In the genomic region with DNA sequence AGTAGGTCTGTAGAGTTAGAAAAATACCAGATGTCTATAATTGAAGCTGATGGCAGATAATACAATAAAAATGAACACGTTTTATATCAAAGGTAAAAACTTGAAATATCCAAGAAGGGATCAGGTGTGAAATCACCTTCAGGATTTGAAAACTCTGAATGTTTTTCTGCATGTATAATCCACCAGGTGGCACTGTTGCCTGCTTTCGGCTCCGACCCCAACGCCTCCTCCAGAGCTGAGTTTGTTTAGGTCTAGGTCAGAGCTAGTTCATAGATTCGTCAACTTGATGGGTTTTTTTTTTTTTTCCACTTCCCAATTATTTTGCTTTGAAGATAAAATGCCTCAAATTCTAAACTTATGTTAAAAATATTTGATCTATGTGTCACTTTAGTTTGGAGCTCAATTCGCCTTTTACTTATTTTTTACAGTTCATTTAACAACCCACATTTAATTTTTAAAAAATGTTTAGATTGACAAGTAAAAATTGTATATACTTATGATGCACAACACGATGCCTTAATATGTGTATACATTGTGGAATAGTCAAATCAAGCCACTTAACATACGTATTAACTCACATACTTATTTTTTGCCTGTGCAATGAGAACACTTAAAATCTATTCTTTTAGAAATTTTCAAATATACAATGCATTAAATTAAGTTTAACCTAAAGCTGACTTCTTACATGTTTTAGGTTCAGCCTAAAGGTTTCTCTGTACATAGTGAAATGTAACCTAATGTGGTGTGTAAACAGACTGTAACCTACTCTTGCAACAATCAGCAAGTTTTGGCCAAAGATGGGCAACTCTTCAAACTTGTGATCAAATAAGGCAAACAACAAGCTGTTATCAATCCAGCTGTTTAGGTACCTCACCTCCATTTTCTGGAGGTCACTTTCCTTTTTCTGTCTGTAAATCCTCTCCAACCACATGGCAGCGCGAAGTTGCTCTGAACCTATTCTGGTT, we compare ENCODE assay signal across 8 cellular contexts. TPM values are rescaled to one million over a fixed set of nuclear protein-coding genes. Genes with fewer than 3 reads are reported as not detected.
A peak's percentile ranks its signal among the peaks of the same experiment; 100 is the strongest.
DNase-seq lines count a peak whose midpoint lies in the region; ATAC-seq, FAIRE-seq and TF ChIP-seq lines count a peak whose summit lies in the region.

No MANE protein-coding gene starts in this region.

- FAIRE-seq in D721Med (lab: Jason Lieb, UNC) = peak; percentile 70

- RAD21 ChIA-PET in HCT116 (lab: Charles Lee; ENCODE audit: low non-redundant PET in 1 of 2, low total read pairs in 2 of 2, uncharacterized antibody in 2 of 2, unreplicated experiment in 2 of 2) = interaction anchor here (0.6 to 1.8 kb wide), 5 partner anchors 39 to 320 kb away, joined by 3 to 13 read pairs (median 4); a partner anchor contains a TSS

- H4K20me1 ChIP-seq in HCT116 (ENCODE audit: insufficient read depth) = no peaks in the 10 kb centered on the region

- DNase-seq in D721Med (ENCODE audit: insufficient read length, low spot score) (peak; percentile 38), HCT116 (ENCODE audit: low read depth, low spot score) (peak; percentile 41), NCI-H510A (lab: John Stamatoyannopoulos, UW) (peak; percentile 56), dermis microvascular lymphatic vessel endothelial cell (ENCODE audit: low read depth in 2 of 2) (peak; percentile 11 to 47), lung (ENCODE audit: low spot score) (peak; percentile 68)
- DNase-seq in activated CD4-positive, alpha-beta T cell treated with anti-CD3 and anti-CD28 coated beads, Interleukin-2, amount 50 U/mL, for 4 hours = peak; percentile 43 to 47
- DNase-seq in stimulated activated CD8-positive, alpha-beta memory T cell treated with anti-CD3 and anti-CD28 coated beads, Interleukin-15, amount 100 ng/mL, for 1 hour (ENCODE audit: low read depth) = peak; percentile 17

- H3K4me2 ChIP-seq in HCT116 (ENCODE audit: low read length) = no peak overlapping the region

- ATAC-seq in HCT116 = peak; percentile 78
- no peak for ATAC-seq in lung (ENCODE audit: insufficient read depth, low FRiP score)
- no peak for ATAC-seq in GM19467 (IDR thresholded peaks at IDR 0.05; ENCODE audit: unreplicated experiment)

- intact Hi-C loops in HCT116 (cut with micrococcal nuclease) = loop anchor here (1.0 to 10.0 kb wide), 4 partner anchors 130 to 904 kb away; no protein-coding TSS in a partner anchor

- peak; percentile 88 for TF ChIP-seq RAD21 in HCT116 (IDR thresholded peaks at IDR 0.05; ENCODE audit: low read depth)

- CTCF ChIA-PET in HCT116 (lab: Charles Lee) = interaction anchor here (0.6 to 2.4 kb wide), 33 partner anchors 9 to 958 kb away, joined by 3 to 43 read pairs (median 4); a partner anchor contains a TSS

- H3K36me3 ChIP-seq in HCT116 (ENCODE audit: control insufficient read depth in 1 of 2, insufficient read depth in 2 of 2, low read length in 2 of 2) (no peaks in the 10 kb centered on the region), lung (ENCODE audit: control insufficient read depth in 2 of 2, insufficient read depth in 2 of 2, low read length in 2 of 2) (no peaks in the 10 kb centered on the region)

- H3K9ac ChIP-seq in HCT116 (ENCODE audit: low read length) = no peak overlapping the region

- BruUV-seq in HCT116 (replicated peaks; lab: Mats Ljungman, UMichigan) = no TSS peak

- TF ChIP-seq CTCF in D721Med (IDR thresholded peaks at IDR 0.05; ENCODE audit: insufficient read depth, missing control alignments) (peak; percentile 85), HCT116 (IDR thresholded peaks at IDR 0.05 in 2 of 3, conservative IDR thresholded peaks at IDR 0.05 in 1 of 3; ENCODE audit: borderline replicate concordance in 1 of 3, insufficient read depth in 1 of 3, low read depth in 2 of 3, low read length in 2 of 3) (peak; percentile 52 to 79 (median 79); a peak in 5 of 6 replicates), lung (IDR thresholded peaks at IDR 0.05; ENCODE audit: control extremely low read depth, extremely low read depth) (peak; percentile 69)

- H3K4me1 ChIP-seq in HCT116 (ENCODE audit: control insufficient read depth in 1 of 2, insufficient read depth in 2 of 2, low read length in 2 of 2) (no peaks in the 10 kb centered on the region), lung (ENCODE audit: control insufficient read depth in 2 of 2, insufficient read depth in 2 of 2, low read length in 2 of 2) (no peaks in the 10 kb centered on the region)

- no peak for TF ChIP-seq POLR2A in HCT116 (IDR thresholded peaks at IDR 0.05; ENCODE audit: borderline replicate concordance, extremely low read depth, insufficient read depth, insufficient read length)

- no peaks in the 10 kb centered on the region for H3K9me2 ChIP-seq in HCT116 (ENCODE audit: insufficient read depth)

- POLR2A ChIA-PET in HCT116 (lab: Charles Lee) = interaction anchor here (1.4 kb wide), 1 partner anchor 13 kb away, joined by 3 read pairs; no protein-coding TSS in a partner anchor

- H3K27me3 ChIP-seq in HCT116 (ENCODE audit: insufficient read depth, low read length) (peaks cover 4% of the 10 kb centered on the region), lung (ENCODE audit: control insufficient read depth, insufficient read depth) (no peaks in the 10 kb centered on the region)

- H2AFZ ChIP-seq in HCT116 (ENCODE audit: low read depth, low read length, poor library complexity, severe bottlenecking) = no peak overlapping the region

- no peaks in the 10 kb centered on the region for H3K79me2 ChIP-seq in HCT116 (ENCODE audit: insufficient read depth, low read length)

- no peaks in the 10 kb centered on the region for H3K9me3 ChIP-seq in HCT116 (ENCODE audit: control insufficient read depth in 1 of 2, insufficient read depth in 1 of 2, low read depth in 1 of 2, low read length in 2 of 2)
- H3K9me3 ChIP-seq in lung (ENCODE audit: control insufficient read depth in 2 of 2, insufficient read depth in 1 of 2, low read length in 1 of 2) = peaks cover 0 to 8% of the 10 kb centered on the region in 2 donors

- H3K27ac ChIP-seq in HCT116 (ENCODE audit: low read depth, low read length) (no peak overlapping the region), lung (ENCODE audit: low read depth in 1 of 2, low read length in 1 of 2) (no peak overlapping the region)

- H3K4me3 ChIP-seq in HCT116 (replicated peaks in 1 of 2; ENCODE audit: low read depth in 1 of 2, low read length in 2 of 2) (no peak overlapping the region), lung (no peak overlapping the region)

- 38 to 40% methylated on average over 10 of the region's 10 CpGs for WGBS in lung, 2 donors

TF ChIP-seq in HCT116, 20 proteins besides CTCF, POLR2A, EP300 and RAD21 (continues in another document):
- TF ChIP-seq ZFX (IDR thresholded peaks at IDR 0.05) (no peak), TCF7L2 (IDR thresholded peaks at IDR 0.05; ENCODE audit: borderline replicate concordance, extremely low read depth, insufficient read depth, insufficient read length) (no peak), CEBPB (IDR thresholded peaks at IDR 0.05; ENCODE audit: low read depth) (no peak), SRF (IDR thresholded peaks at IDR 0.05; ENCODE audit: low read depth) (no peak), EZH2 (IDR thresholded peaks at IDR 0.05) (no peak), EZH2phosphoT487 (IDR thresholded peaks at IDR 0.05; ENCODE audit: borderline replicate concordance) (no peak), SIN3A (IDR thresholded peaks at IDR 0.05; ENCODE audit: low read depth) (no peak), SP1 (IDR thresholded peaks at IDR 0.05; ENCODE audit: low read depth) (no peak), ELF1 (IDR thresholded peaks at IDR 0.05; ENCODE audit: borderline replicate concordance, low read depth) (no peak), ZNF274 (IDR thresholded peaks at IDR 0.05; ENCODE audit: low read depth, low read length) (no peak), CBX3 (IDR thresholded peaks at IDR 0.05; ENCODE audit: low read depth) (no peak), EGR1 (IDR thresholded peaks at IDR 0.05; ENCODE audit: low read depth) (no peak), POLR2AphosphoS5 (IDR thresholded peaks at IDR 0.05; ENCODE audit: low read depth, low read length) (no peak)
- TF ChIP-seq, protein P1, sequence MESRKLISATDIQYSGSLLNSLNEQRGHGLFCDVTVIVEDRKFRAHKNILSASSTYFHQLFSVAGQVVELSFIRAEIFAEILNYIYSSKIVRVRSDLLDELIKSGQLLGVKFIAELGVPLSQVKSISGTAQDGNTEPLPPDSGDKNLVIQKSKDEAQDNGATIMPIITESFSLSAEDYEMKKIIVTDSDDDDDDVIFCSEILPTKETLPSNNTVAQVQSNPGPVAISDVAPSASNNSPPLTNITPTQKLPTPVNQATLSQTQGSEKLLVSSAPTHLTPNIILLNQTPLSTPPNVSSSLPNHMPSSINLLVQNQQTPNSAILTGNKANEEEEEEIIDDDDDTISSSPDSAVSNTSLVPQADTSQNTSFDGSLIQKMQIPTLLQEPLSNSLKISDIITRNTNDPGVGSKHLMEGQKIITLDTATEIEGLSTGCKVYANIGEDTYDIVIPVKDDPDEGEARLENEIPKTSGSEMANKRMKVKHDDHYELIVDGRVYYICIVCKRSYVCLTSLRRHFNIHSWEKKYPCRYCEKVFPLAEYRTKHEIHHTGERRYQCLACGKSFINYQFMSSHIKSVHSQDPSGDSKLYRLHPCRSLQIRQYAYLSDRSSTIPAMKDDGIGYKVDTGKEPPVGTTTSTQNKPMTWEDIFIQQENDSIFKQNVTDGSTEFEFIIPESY (IDR thresholded peaks at IDR 0.05; ENCODE audit: extremely low read depth, insufficient replicate concordance, low read length) = no peak

RNA-seq across cellular contexts. Expression of a gene that starts 39.4 kb away (rescaled TPM):
- total RNA-seq in HCT116 (2021; ENCODE audit: unreplicated experiment) (9.6 TPM), dermis microvascular lymphatic vessel endothelial cell (1.4 TPM in 2 replicates), lung (10 to 100 TPM; 28.9 to 30.5 TPM)
- 4.0 and 4.8 TPM in 2 replicates for polyA plus RNA-seq in HCT116 (2012)
- 10 to 100 TPM in 1 of 2 donors, 1 to 10 TPM in 1; 6.8 to 16.6 TPM for polyA plus RNA-seq in lung

Comparison
In these comparisons a context has a peak if more than half of its experiments do, and no peak if none do; other contexts are left out.
1. DNase-seq: peak in every context shown above with its lines; median percentile 68 in lung; 56 in NCI-H510A; 45 in activated CD4-positive, alpha-beta T cell treated with anti-CD3 and anti-CD28 coated beads, Interleukin-2, amount 50 U/mL, for 4 hours; 41 in HCT116; 38 in D721Med; 29 in dermis microvascular lymphatic vessel endothelial cell; 17 in stimulated activated CD8-positive, alpha-beta memory T cell treated with anti-CD3 and anti-CD28 coated beads, Interleukin-15, amount 100 ng/mL, for 1 hour.